8 cellular contexts compared by ENCODE assay signal in genomic region chr7:3300651-3301471, GRCh38. TPM values are rescaled to one million over a fixed set of nuclear protein-coding genes. Genes with fewer than 3 reads are reported as not detected.
DNase-seq lines count a peak whose midpoint lies in the region; ATAC-seq and TF ChIP-seq lines count a peak whose summit lies in the region.

Gene SDK1, plus strand, starts transcription at chr7:3301252. Its CDS starts 335 bp downstream, at chr7:3301587.

- no peaks in the 10 kb centered on the region for H3K36me3 ChIP-seq in HUES64 (ENCODE audit: insufficient read depth, low read length)

- under 1% methylated on average over 122 of the region's 122 CpGs for WGBS in HUES64

- no peaks in the 10 kb centered on the region for H3K36me3 Mint-ChIP-seq in neural crest cell (ENCODE audit: low read depth)
- H3K36me3 Mint-ChIP-seq in stimulated activated naive CD8-positive, alpha-beta T cell treated with anti-CD3 and anti-CD28 coated beads, Interleukin-15, Interleukin-2, amounts not matched to agents 100 ng/mL and 50 ng/mL, for 24 hours (ENCODE audit: low read depth): no peaks in the 10 kb centered on the region

- peaks cover 17% of the 10 kb centered on the region for H3K4me1 Mint-ChIP-seq in neural crest cell
- H3K4me1 Mint-ChIP-seq in stimulated activated naive CD8-positive, alpha-beta T cell treated with anti-CD3 and anti-CD28 coated beads, Interleukin-15, Interleukin-2, amounts not matched to agents 100 ng/mL and 50 ng/mL, for 24 hours (ENCODE audit: low read depth): peaks cover 13% of the 10 kb centered on the region

- H3K27me3 ChIP-seq in HUES64 (ENCODE audit: insufficient read depth, low read length): peaks cover 37% of the 10 kb centered on the region

- peak within 1 kb of the TSS; percentile 72 for H3K4me3 ChIP-seq in HUES64 (ENCODE audit: low read length)

- TF ChIP-seq CTCF in neural crest cell (conservative IDR thresholded peaks at IDR 0.05): peak; percentile 93

- 0 out of 2 replicates have a peak, but pooled peaks cover 7% of the 10 kb centered on the region for H3K4me1 ChIP-seq in HUES64 (ENCODE audit: insufficient read depth, low read length)

- peak; percentile 96 for DNase-seq in Caki2 (ENCODE audit: low read depth)
- DNase-seq in activated T-helper 9 cell treated with anti-CD3 and anti-CD28 coated beads, Interleukin-2, amount 50 U/mL, for 16 hours (ENCODE audit: low read depth): peak; percentile 89
- DNase-seq in fibroblast of the conjunctiva (ENCODE audit: low read depth): peak; percentile 68
- peak; percentile 91 for DNase-seq in neural crest cell (ENCODE audit: low read depth, low spot score)

- H3K4me3 Mint-ChIP-seq in neural crest cell: peak within 1 kb of the TSS; percentile 94
- peak within 1 kb of the TSS; percentile 67 for H3K4me3 Mint-ChIP-seq in stimulated activated naive CD8-positive, alpha-beta T cell treated with anti-CD3 and anti-CD28 coated beads, Interleukin-15, Interleukin-2, amounts not matched to agents 100 ng/mL and 50 ng/mL, for 24 hours

- no peaks in the 10 kb centered on the region for H3K9me3 ChIP-seq in HUES64 (ENCODE audit: insufficient read depth, low read depth, low read length)

- H3K27me3 Mint-ChIP-seq in neural crest cell (ENCODE audit: low read depth): peaks cover 35% of the 10 kb centered on the region
- H3K27me3 Mint-ChIP-seq in stimulated activated naive CD8-positive, alpha-beta T cell treated with anti-CD3 and anti-CD28 coated beads, Interleukin-15, Interleukin-2, amounts not matched to agents 100 ng/mL and 50 ng/mL, for 24 hours: peaks cover 56% of the 10 kb centered on the region

- H3K27ac Mint-ChIP-seq in neural crest cell (ENCODE audit: unreplicated experiment): no peak within 1 kb of the TSS
- H3K27ac Mint-ChIP-seq in stimulated activated naive CD8-positive, alpha-beta T cell treated with anti-CD3 and anti-CD28 coated beads, Interleukin-15, Interleukin-2, amounts not matched to agents 100 ng/mL and 50 ng/mL, for 24 hours: no peak within 1 kb of the TSS

- peak; percentile 90 for ATAC-seq in GM21515 (IDR thresholded peaks at IDR 0.05; ENCODE audit: unreplicated experiment)

- no peak within 1 kb of the TSS for H3K27ac ChIP-seq in HUES64 (ENCODE audit: low read depth, low read length)

- H3K9ac ChIP-seq in HUES64 (ENCODE audit: low read depth, low read length): peak within 1 kb of the TSS; percentile 60; the same call in 1 of the 2 replicates

- H3K9me3 Mint-ChIP-seq in neural crest cell: no peaks in the 10 kb centered on the region
- no peaks in the 10 kb centered on the region for H3K9me3 Mint-ChIP-seq in stimulated activated naive CD8-positive, alpha-beta T cell treated with anti-CD3 and anti-CD28 coated beads, Interleukin-15, Interleukin-2, amounts not matched to agents 100 ng/mL and 50 ng/mL, for 24 hours

- in situ Hi-C loops in Caki2 (cut with HindIII; ENCODE audit: low pct_unique_long_range_greater_than_20kb, low sequenced_read_pairs): no loop called here

TF ChIP-seq in PFSK-1, 5 proteins besides CTCF, POLR2A, EP300 and RAD21:
- TF ChIP-seq TAF1 (IDR thresholded peaks at IDR 0.05; ENCODE audit: borderline replicate concordance, insufficient read depth, low read length) (no peak), SIN3A (IDR thresholded peaks at IDR 0.05; ENCODE audit: borderline replicate concordance, insufficient read depth, low read length) (no peak), POLR2AphosphoS5 (IDR thresholded peaks at IDR 0.05; ENCODE audit: low read depth, low read length) (no peak), REST (IDR thresholded peaks at IDR 0.05; ENCODE audit: insufficient read depth in 1 of 2, low read depth in 2 of 2, low read length in 2 of 2) (no peak), FOXP2 (optimal IDR thresholded peaks at IDR 0.05; ENCODE audit: borderline replicate concordance, extremely low read depth, extremely low read length, insufficient read depth) (peak; percentile 73)

RNA-seq across cellular contexts. Expression of gene SDK1, which starts in this region (rescaled TPM):
- total RNA-seq in Caki2 (2014; rRNA removed; shearing (Covaris generic); ENCODE audit: low replicate concordance): 8.7 and 9.1 TPM in 2 replicates
- 2.5 TPM for polyA plus RNA-seq in HUES64 (2013, experiment 1 of 2)
- 3.2 TPM for polyA plus RNA-seq in HUES64 (2013, experiment 2 of 2)
- not detected for polyA plus RNA-seq in PFSK-1 (2012; ENCODE audit: insufficient read length, low read depth)
- 11.6 and 12.6 TPM in 2 replicates for total RNA-seq in neural crest cell
